2 cellular contexts compared by ENCODE assay signal in the genomic region with DNA sequence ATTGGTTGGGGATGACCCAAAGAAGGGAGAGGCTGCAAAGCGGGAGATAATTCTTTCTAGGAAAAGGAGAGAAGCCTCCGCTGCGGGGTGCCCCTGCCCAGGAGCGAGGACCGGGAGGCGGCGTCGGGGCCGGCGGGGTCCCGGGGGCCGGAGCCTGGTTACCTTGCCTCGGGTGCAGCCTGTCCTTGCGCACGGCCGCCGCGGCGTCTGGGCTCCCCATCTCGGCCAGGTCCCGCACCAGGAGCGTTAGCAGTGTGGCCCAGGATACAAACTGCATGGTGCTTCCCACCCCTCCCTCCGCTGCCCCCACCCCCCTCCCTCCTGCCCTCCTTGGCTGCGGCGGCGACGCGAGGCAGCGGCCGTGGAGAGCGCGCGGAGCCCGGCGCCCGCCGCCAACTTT.
A peak's percentile ranks its signal among the peaks of the same experiment; 100 is the strongest.
TF ChIP-seq lines count a peak whose summit lies in the region.

No MANE protein-coding gene starts in this region.

TF ChIP-seq in HEK293, 187 proteins besides CTCF, POLR2A, EP300 and RAD21:
- TF ChIP-seq, protein P1, sequence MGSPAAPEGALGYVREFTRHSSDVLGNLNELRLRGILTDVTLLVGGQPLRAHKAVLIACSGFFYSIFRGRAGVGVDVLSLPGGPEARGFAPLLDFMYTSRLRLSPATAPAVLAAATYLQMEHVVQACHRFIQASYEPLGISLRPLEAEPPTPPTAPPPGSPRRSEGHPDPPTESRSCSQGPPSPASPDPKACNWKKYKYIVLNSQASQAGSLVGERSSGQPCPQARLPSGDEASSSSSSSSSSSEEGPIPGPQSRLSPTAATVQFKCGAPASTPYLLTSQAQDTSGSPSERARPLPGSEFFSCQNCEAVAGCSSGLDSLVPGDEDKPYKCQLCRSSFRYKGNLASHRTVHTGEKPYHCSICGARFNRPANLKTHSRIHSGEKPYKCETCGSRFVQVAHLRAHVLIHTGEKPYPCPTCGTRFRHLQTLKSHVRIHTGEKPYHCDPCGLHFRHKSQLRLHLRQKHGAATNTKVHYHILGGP (tag by site-specific recombination; IDR thresholded peaks at IDR 0.05) = 0 out of 2 replicates have a peak, but pooled peaks have one; percentile 45
- TF ChIP-seq, protein P2, sequence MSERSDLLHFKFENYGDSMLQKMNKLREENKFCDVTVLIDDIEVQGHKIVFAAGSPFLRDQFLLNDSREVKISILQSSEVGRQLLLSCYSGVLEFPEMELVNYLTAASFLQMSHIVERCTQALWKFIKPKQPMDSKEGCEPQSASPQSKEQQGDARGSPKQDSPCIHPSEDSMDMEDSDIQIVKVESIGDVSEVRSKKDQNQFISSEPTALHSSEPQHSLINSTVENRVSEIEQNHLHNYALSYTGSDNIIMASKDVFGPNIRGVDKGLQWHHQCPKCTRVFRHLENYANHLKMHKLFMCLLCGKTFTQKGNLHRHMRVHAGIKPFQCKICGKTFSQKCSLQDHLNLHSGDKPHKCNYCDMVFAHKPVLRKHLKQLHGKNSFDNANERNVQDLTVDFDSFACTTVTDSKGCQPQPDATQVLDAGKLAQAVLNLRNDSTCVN (tag by site-specific recombination; optimal IDR thresholded peaks at IDR 0.05) = no peak
- TF ChIP-seq ZNF416 (tag by site-specific recombination; IDR thresholded peaks at IDR 0.05) = no peak
- TF ChIP-seq ZBTB20 (tag by site-specific recombination; IDR thresholded peaks at IDR 0.05) = peak; percentile 20

TF ChIP-seq in HepG2, 621 proteins besides CTCF, POLR2A, EP300 and RAD21 (continued from another document):
- TF ChIP-seq, protein P3, sequence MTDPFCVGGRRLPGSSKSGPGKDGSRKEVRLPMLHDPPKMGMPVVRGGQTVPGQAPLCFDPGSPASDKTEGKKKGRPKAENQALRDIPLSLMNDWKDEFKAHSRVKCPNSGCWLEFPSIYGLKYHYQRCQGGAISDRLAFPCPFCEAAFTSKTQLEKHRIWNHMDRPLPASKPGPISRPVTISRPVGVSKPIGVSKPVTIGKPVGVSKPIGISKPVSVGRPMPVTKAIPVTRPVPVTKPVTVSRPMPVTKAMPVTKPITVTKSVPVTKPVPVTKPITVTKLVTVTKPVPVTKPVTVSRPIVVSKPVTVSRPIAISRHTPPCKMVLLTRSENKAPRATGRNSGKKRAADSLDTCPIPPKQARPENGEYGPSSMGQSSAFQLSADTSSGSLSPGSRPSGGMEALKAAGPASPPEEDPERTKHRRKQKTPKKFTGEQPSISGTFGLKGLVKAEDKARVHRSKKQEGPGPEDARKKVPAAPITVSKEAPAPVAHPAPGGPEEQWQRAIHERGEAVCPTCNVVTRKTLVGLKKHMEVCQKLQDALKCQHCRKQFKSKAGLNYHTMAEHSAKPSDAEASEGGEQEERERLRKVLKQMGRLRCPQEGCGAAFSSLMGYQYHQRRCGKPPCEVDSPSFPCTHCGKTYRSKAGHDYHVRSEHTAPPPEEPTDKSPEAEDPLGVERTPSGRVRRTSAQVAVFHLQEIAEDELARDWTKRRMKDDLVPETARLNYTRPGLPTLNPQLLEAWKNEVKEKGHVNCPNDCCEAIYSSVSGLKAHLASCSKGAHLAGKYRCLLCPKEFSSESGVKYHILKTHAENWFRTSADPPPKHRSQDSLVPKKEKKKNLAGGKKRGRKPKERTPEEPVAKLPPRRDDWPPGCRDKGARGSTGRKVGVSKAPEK (CRISPR knock-in tag; IDR thresholded peaks at IDR 0.05; ENCODE audit: borderline replicate concordance) = no peak
- TF ChIP-seq IRF2 (CRISPR knock-in tag; IDR thresholded peaks at IDR 0.05) (no peak), MTF1 (CRISPR knock-in tag; IDR thresholded peaks at IDR 0.05) (no peak), XBP1 (CRISPR knock-in tag; IDR thresholded peaks at IDR 0.05) (no peak), BORCS8-MEF2B (CRISPR knock-in tag; IDR thresholded peaks at IDR 0.05) (no peak), CBX2 (IDR thresholded peaks at IDR 0.05; ENCODE audit: low read depth, low read length) (0 out of 2 replicates have a peak, but pooled peaks have one; percentile 10), CBX2 (CRISPR knock-in tag; IDR thresholded peaks at IDR 0.05; ENCODE audit: low read depth) (no peak), ARNT (IDR thresholded peaks at IDR 0.05) (no peak)
- TF ChIP-seq, protein P4, sequence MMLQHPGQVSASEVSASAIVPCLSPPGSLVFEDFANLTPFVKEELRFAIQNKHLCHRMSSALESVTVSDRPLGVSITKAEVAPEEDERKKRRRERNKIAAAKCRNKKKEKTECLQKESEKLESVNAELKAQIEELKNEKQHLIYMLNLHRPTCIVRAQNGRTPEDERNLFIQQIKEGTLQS (CRISPR knock-in tag; IDR thresholded peaks at IDR 0.05) = no peak
- TF ChIP-seq, protein P5, sequence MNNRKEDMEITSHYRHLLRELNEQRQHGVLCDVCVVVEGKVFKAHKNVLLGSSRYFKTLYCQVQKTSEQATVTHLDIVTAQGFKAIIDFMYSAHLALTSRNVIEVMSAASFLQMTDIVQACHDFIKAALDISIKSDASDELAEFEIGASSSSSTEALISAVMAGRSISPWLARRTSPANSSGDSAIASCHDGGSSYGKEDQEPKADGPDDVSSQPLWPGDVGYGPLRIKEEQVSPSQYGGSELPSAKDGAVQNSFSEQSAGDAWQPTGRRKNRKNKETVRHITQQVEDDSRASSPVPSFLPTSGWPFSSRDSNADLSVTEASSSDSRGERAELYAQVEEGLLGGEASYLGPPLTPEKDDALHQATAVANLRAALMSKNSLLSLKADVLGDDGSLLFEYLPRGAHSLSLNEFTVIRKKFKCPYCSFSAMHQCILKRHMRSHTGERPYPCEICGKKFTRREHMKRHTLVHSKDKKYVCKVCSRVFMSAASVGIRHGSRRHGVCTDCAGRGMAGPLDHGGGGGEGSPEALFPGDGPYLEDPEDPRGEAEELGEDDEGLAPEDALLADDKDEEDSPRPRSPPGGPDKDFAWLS (CRISPR knock-in tag; IDR thresholded peaks at IDR 0.05; ENCODE audit: borderline replicate concordance) = no peak
- TF ChIP-seq, protein P6, sequence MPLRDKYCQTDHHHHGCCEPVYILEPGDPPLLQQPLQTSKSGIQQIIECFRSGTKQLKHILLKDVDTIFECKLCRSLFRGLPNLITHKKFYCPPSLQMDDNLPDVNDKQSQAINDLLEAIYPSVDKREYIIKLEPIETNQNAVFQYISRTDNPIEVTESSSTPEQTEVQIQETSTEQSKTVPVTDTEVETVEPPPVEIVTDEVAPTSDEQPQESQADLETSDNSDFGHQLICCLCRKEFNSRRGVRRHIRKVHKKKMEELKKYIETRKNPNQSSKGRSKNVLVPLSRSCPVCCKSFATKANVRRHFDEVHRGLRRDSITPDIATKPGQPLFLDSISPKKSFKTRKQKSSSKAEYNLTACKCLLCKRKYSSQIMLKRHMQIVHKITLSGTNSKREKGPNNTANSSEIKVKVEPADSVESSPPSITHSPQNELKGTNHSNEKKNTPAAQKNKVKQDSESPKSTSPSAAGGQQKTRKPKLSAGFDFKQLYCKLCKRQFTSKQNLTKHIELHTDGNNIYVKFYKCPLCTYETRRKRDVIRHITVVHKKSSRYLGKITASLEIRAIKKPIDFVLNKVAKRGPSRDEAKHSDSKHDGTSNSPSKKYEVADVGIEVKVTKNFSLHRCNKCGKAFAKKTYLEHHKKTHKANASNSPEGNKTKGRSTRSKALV (CRISPR knock-in tag; IDR thresholded peaks at IDR 0.05) = peak; percentile 41; the same call in 1 of the 2 replicates
- TF ChIP-seq, protein P2 (CRISPR knock-in tag; IDR thresholded peaks at IDR 0.05; ENCODE audit: borderline replicate concordance) = no peak
